Comparison of ENCODE assay signal across 8 cellular contexts in the genomic region with DNA sequence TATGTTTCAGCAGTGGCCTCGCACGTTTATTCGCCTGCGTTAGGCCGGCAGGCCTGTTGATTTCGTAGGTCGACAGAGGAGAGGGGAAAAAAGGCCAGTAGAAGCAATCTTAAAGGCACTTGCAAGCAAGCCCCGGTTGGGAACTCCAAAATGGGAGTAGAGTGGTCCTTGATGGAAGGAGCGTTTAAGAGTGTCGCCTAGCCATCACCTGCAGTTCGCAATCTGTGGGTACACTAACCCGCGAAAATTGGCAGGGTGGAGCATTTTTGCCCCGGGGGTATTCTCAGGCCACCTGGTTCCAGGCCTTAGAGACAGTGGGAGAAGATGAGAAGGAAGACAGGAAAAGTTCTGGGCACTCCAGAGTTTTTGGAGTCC. TPM values are rescaled to one million over a fixed set of nuclear protein-coding genes. Genes with fewer than 3 reads are reported as not detected.
DNase-seq lines count a peak whose midpoint lies in the region; ATAC-seq, FAIRE-seq and TF ChIP-seq lines count a peak whose summit lies in the region.

No MANE protein-coding gene starts in this region.

- no peak for TF ChIP-seq CTCF in fibroblast of pulmonary artery (IDR thresholded peaks at IDR 0.05; ENCODE audit: low read length, missing control alignments)

- peak overlapping the region; percentile 94 for H3K4me3 ChIP-seq in SJSA1
- H3K4me3 ChIP-seq in fibroblast of pulmonary artery (replicated peaks; ENCODE audit: low read depth, low read length) = peak overlapping the region; percentile 93
- H3K4me3 ChIP-seq in skeletal muscle cell (ENCODE audit: low read depth, low read length) = peak overlapping the region; percentile 75

- peaks cover 37% of the 10 kb centered on the region for H3K4me1 ChIP-seq in SJSA1 (replicated peaks)

- H3K27ac ChIP-seq in SJSA1 = peak overlapping the region; percentile 100; the same call in 1 of the 2 replicates

- peaks cover 95% of the 10 kb centered on the region for H3K36me3 ChIP-seq in SJSA1

- ATAC-seq in HG02970 (IDR thresholded peaks at IDR 0.05; ENCODE audit: low FRiP score, unreplicated experiment) (no peak), HG02884 (IDR thresholded peaks at IDR 0.05; ENCODE audit: unreplicated experiment) (no peak)

- DNase-seq in GM19239 (ENCODE audit: insufficient read length, low spot score) (no peak), SJSA1 (ENCODE audit: low read depth in 1 of 2, low spot score in 2 of 2) (no peak), fibroblast of pulmonary artery (ENCODE audit: low read depth) (no peak), skeletal muscle cell (ENCODE audit: low read depth) (no peak), GOT3 (lab: John Stamatoyannopoulos, UW) (no peak), anterior cingulate cortex (lab: John Stamatoyannopoulos, UW) (no peak)

- no peaks in the 10 kb centered on the region for H3K27me3 ChIP-seq in SJSA1 (replicated peaks)

- FAIRE-seq in GM19239 (lab: Jason Lieb, UNC) = peak; percentile 8

- H3K9me3 ChIP-seq in SJSA1 (replicated peaks) = no peaks in the 10 kb centered on the region

RNA-seq across cellular contexts. Expression of a gene that starts 1.1 kb away (rescaled TPM):
- total RNA-seq in SJSA1 (2014; rRNA removed; shearing (Covaris generic)) = 200 and 297 TPM in 2 replicates

RNA-seq across cellular contexts. Expression of a gene that starts 1.4 kb away (rescaled TPM):
- total RNA-seq in SJSA1 (2014; rRNA removed; shearing (Covaris generic)) = 26.5 and 34.6 TPM in 2 replicates

RNA-seq across cellular contexts. Expression of a gene that starts 37.2 kb away (rescaled TPM):
- 10.4 and 12.5 TPM in 2 replicates for total RNA-seq in SJSA1 (2014; rRNA removed; shearing (Covaris generic))

RNA-seq across cellular contexts. Expression of a gene that starts 46.3 kb away (rescaled TPM):
- not detected in 2 replicates for total RNA-seq in SJSA1 (2014; rRNA removed; shearing (Covaris generic))
